8 cellular contexts compared by ENCODE assay signal in genomic region chr20:36344517-36345132, GRCh38. TPM values are rescaled to one million over a fixed set of nuclear protein-coding genes. Genes with fewer than 3 reads are reported as not detected.
DNase-seq lines count a peak whose midpoint lies in the region; ATAC-seq and TF ChIP-seq lines count a peak whose summit lies in the region.

No MANE protein-coding gene starts in this region.

- H3K4me1 Mint-ChIP-seq in endodermal cell, result no peaks in the 10 kb centered on the region

- no peak overlapping the region for H3K27ac Mint-ChIP-seq in endodermal cell

- WGBS in endodermal cell (ENCODE audit: insufficient coverage in 1 of 2, insufficient read length in 1 of 2), 2 experiments, result 51 to 60% methylated on average over 1 to 4 of the region's 4 CpGs

- no peak for TF ChIP-seq CTCF in GM20000 (IDR thresholded peaks at IDR 0.05; ENCODE audit: extremely low read depth, missing control alignments)
- no peak for TF ChIP-seq CTCF in endodermal cell (conservative IDR thresholded peaks at IDR 0.05)

- H3K9me3 Mint-ChIP-seq in endodermal cell, result no peaks in the 10 kb centered on the region

- H3K4me3 Mint-ChIP-seq in endodermal cell, result no peak overlapping the region

- no peaks in the 10 kb centered on the region for H3K27me3 ChIP-seq in endodermal cell (ENCODE audit: control insufficient read depth, insufficient read depth, low read length, poor library complexity, severe bottlenecking)

- ATAC-seq in HG02885 (IDR thresholded peaks at IDR 0.05; ENCODE audit: poor library complexity, unreplicated experiment) (no peak), GM21825 (IDR thresholded peaks at IDR 0.05; ENCODE audit: unreplicated experiment) (no peak)

- H3K36me3 Mint-ChIP-seq in endodermal cell (ENCODE audit: low read depth), result no peaks in the 10 kb centered on the region

- no peaks in the 10 kb centered on the region for H3K36me3 ChIP-seq in endodermal cell (ENCODE audit: control insufficient read depth, insufficient read depth, low read length)

- H3K4me1 ChIP-seq in endodermal cell (ENCODE audit: control insufficient read depth, insufficient read depth, low read length), result no peaks in the 10 kb centered on the region

- H3K9me3 ChIP-seq in endodermal cell (ENCODE audit: control insufficient read depth, low read length), result no peaks in the 10 kb centered on the region

- no peak overlapping the region for H3K4me3 ChIP-seq in endodermal cell (ENCODE audit: low read length)

- no peak overlapping the region for H3K27ac ChIP-seq in endodermal cell (ENCODE audit: low read depth, low read length)

- no peaks in the 10 kb centered on the region for H3K27me3 Mint-ChIP-seq in endodermal cell (ENCODE audit: insufficient read depth)

- DNase-seq in GM20000 (ENCODE audit: low spot score), result peak; percentile 48
- peak; percentile 48 for DNase-seq in NCI-H460 (ENCODE audit: extremely low read depth, low read depth)
- DNase-seq in endodermal cell, result peak; percentile 96
- peak; percentile 1 for DNase-seq in non-pigmented ciliary epithelial cell (ENCODE audit: low read depth)
- no peak for DNase-seq in cerebellar nuclear complex (lab: John Stamatoyannopoulos, UW)
- no peak for DNase-seq in COLO668 (lab: John Stamatoyannopoulos, UW; ENCODE audit: unreplicated experiment)

- no peak overlapping the region for H3K9ac ChIP-seq in endodermal cell (ENCODE audit: extremely low read depth, low read length, poor library complexity, severe bottlenecking)

RNA-seq across cellular contexts. Expression of gene DLGAP4, which starts 38.5 kb away (rescaled TPM):
- total RNA-seq in NCI-H460 (2014; rRNA removed; shearing (Covaris generic)), result 10.4 and 11.8 TPM in 2 replicates
- 4.9 and 5.9 TPM in 2 replicates for polyA plus RNA-seq in NCI-H460 (2014; cell fraction: nucleus; rRNA removed)
- 10 to 100 TPM; 62.9 to 78.2 TPM for total RNA-seq in endodermal cell
- 94.6 TPM for polyA plus RNA-seq in endodermal cell (2013, experiment 1 of 2)
- polyA plus RNA-seq in endodermal cell (2013, experiment 2 of 2), result 90.8 TPM

Comparison
In these comparisons a context has a peak if more than half of its experiments do, and no peak if none do; other contexts are left out.
1. DNase-seq: peak in GM20000 (single experiment), NCI-H460 (single experiment), endodermal cell (single experiment) and non-pigmented ciliary epithelial cell (single experiment); none in cerebellar nuclear complex (0 of 2) and COLO668 (single experiment).